Comparison of ENCODE assay signal across 7 cellular contexts in the genomic region with DNA sequence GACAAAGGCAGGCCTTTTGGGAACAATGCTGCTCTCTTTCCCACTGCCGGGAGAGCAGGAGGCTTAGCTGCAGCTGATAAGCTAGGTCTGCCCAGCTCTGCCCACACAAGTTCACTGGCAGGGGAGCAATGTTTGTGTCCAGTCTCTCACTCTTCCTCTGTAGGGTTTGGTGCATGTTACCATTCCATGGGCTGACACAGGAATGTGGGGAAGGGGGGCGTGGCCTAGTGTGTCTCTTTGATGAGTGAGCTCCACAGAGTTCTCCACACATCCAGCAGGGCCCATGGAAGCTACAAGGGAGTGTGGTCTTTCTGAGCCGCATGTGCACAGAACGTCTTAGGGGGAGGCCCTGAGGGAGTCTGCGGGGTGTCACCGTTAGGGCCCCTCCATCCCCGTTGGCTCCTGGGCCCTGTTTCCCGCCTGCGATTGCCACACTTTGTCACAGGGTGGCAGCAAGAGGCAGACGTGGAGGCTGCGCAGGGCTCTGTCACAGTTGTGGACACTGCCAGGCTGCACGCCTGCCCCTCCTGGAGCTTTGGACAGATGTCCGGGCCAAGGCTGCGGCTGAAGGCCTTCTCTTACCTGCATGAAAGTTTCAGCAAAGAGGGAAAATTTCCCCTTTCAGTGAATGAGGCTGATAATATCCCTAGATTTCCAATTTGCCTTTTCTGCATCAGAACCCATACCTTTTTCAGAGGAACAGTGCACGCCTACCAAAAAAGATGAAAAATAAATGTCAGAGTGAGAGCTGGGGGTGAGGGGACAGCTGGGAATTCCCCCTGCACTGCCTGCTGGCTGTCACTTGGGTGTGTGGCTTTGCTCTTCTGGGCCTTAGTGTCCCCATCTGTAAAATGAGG. TPM values are rescaled to one million over a fixed set of nuclear protein-coding genes. Genes with fewer than 3 reads are reported as not detected.
DNase-seq lines count a peak whose midpoint lies in the region; TF ChIP-seq lines count a peak whose summit lies in the region.

No MANE protein-coding gene starts in this region.

- H3K4me1 Mint-ChIP-seq in HFFc6 (ENCODE audit: low read depth), result no peaks in the 10 kb centered on the region

- no peak overlapping the region for H3K27ac Mint-ChIP-seq in HFFc6

- in situ Hi-C loops in GM13977 (cut with MboI; ENCODE audit: low pct_unique_long_range_greater_than_20kb, low sequenced_read_pairs, unreplicated experiment), result no loop called here

- no peak overlapping the region for H3K4me3 Mint-ChIP-seq in HFFc6

- peaks cover 23% of the 10 kb centered on the region for H3K9me3 Mint-ChIP-seq in HFFc6

- TF ChIP-seq CTCF in GM13977 (IDR thresholded peaks at IDR 0.05; ENCODE audit: extremely low read depth, insufficient read depth, missing control alignments) (peak; percentile 46), HFFc6 (IDR thresholded peaks at IDR 0.05) (no peak; the same call in 1 of the 2 replicates)

- peak; percentile 50 for DNase-seq in GM13977 (ENCODE audit: low spot score)
- DNase-seq in NCI-H146 (lab: John Stamatoyannopoulos, UW), result peak; percentile 74
- DNase-seq in astrocyte of the hippocampus (ENCODE audit: low read depth, low spot score), result peak; percentile 70
- peak; percentile 13 for DNase-seq in kidney glomerular epithelial cell (lab: John Stamatoyannopoulos, UW)
- DNase-seq in ureter (ENCODE audit: low spot score), result peak; percentile 55
- DNase-seq in AG08396 (ENCODE audit: low spot score), result no peak
- DNase-seq in HFFc6, result no peak

- peaks cover 4% of the 10 kb centered on the region; the same call in 1 of the 2 replicates for H3K36me3 Mint-ChIP-seq in HFFc6 (ENCODE audit: low read depth)

- H3K27me3 Mint-ChIP-seq in HFFc6 (ENCODE audit: insufficient read depth), result no peaks in the 10 kb centered on the region; the same call in 1 of the 2 replicates

RNA-seq across cellular contexts. Expression of a gene that starts 24.3 kb away (rescaled TPM):
- total RNA-seq in ureter, result 8.3 TPM
- under 1 TPM in 4 of 6 experiments, not detected in 2; 0.14 to 0.23 (median 0.19) TPM for total RNA-seq in HFFc6 (2021; fragmentation: NEBNext Ultra II Directional; extraction: Animal tissue kit (Norgen Biotek cat#: 25700))

Comparison
In these comparisons a context has a peak if more than half of its experiments do, and no peak if none do; other contexts are left out.
1. DNase-seq: peak in GM13977 (single experiment), NCI-H146 (single experiment), astrocyte of the hippocampus (single experiment), kidney glomerular epithelial cell (single experiment) and ureter (single experiment); none in AG08396 (single experiment) and HFFc6 (single experiment).